ENCODE assay signal across 25 cellular contexts in the genomic region with DNA sequence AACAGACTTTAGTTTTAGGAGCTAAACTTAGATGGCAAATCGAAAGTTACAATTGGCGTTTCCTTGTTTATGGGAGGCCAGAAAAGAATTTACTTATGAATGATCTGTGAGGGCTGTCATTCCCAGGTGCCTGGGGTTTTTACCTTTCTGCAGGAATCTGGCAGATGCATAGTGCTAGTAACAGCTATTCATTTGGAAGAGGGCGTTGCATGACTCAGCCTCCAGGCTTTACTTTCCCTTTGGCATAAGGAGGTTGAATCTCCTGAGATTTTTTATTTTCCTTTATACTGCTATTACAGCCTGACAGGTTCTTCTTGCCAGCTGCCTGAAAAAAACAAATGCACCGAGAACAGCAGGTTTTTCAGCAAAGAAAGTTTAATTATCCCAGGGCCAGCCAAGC. TPM values are rescaled to one million over a fixed set of nuclear protein-coding genes. Genes with fewer than 3 reads are reported as not detected.
DNase-seq lines count a peak whose midpoint lies in the region; ATAC-seq and TF ChIP-seq lines count a peak whose summit lies in the region.
"Had no signal": no experiment of that assay in that cellular context is flagged by ENCODE, and none has a peak within 500 bp of the region (broad histone marks: within the 10 kb centered on the region; RNA-seq: fewer than 3 reads in every experiment).

No MANE protein-coding gene starts in this region.

- intact Hi-C loops in prostate gland (cut with DNase I) = no loop called here

- no peaks in the 10 kb centered on the region for H3K9me3 ChIP-seq in prostate gland

- no peak for ATAC-seq in GM19455 (IDR thresholded peaks at IDR 0.05; ENCODE audit: unreplicated experiment)
- ATAC-seq: activated naive CD8-positive, alpha-beta T cell treated with anti-CD3 and anti-CD28 coated beads, Interleukin-2, amount 50 U/mL, for 24 hours; naive thymus-derived CD8-positive, alpha-beta T cell; stimulated activated naive CD8-positive, alpha-beta T cell treated with anti-CD3 and anti-CD28 coated beads, Interleukin-15, amount 100 ng/mL, for 72 hours had no signal

- no peak overlapping the region for H3K27ac ChIP-seq in prostate gland
- H3K27ac ChIP-seq: 22Rv1, dorsolateral prefrontal cortex, hepatocyte, parathyroid adenoma, RWPE1 had no signal

- no peaks in the 10 kb centered on the region for H3K36me3 ChIP-seq in prostate gland

- TF ChIP-seq CTCF in fibroblast of mammary gland (conservative IDR thresholded peaks at IDR 0.05; ENCODE audit: control insufficient read depth, insufficient read depth, low read depth, low read length) (no peak), prostate gland (IDR thresholded peaks at IDR 0.05) (no peak)

- H3K4me3 ChIP-seq in fibroblast of mammary gland (ENCODE audit: control insufficient read depth, low read depth, low read length) (no peak overlapping the region), prostate gland (no peak overlapping the region)
- H3K4me3 ChIP-seq: dorsolateral prefrontal cortex, hepatocyte had no signal

- H3K27me3 ChIP-seq in prostate gland (replicated peaks; ENCODE audit: insufficient read depth) = no peaks in the 10 kb centered on the region
- H3K27me3 ChIP-seq: hepatocyte had no signal

- DNase-seq in DMS 273 (lab: John Stamatoyannopoulos, UW; ENCODE audit: unreplicated experiment) (peak; percentile 6), DMS 273 treated with DMSO at 0.1 percent for 48 hours (lab: John Stamatoyannopoulos, UW) (no peak), amniotic epithelial cell (ENCODE audit: low read depth) (peak; percentile 6), fibroblast of mammary gland (ENCODE audit: low read depth) (peak; percentile 16), pons (ENCODE audit: low spot score) (peak; percentile 5), NCI-H524 (lab: John Stamatoyannopoulos, UW) (no peak), prostate gland (ENCODE audit: low spot score) (no peak)
- DNase-seq: activated CD4-positive, alpha-beta T cell treated with anti-CD3 and anti-CD28 coated beads for 48 hours; activated naive CD8-positive, alpha-beta T cell treated with anti-CD3 and anti-CD28 coated beads, Interleukin-2, amount 50 U/mL, for 24 hours; dorsolateral prefrontal cortex; H7; mesenchymal stem cell; naive thymus-derived CD8-positive, alpha-beta T cell; NCI-H187; NCI-H345; NK-92 treated with Interleukin-12 subunit alpha and Interleukin-12 subunit beta, amount 100 ng/mL, for 24 hours; stimulated activated CD4-positive, alpha-beta T cell treated with anti-CD3 and anti-CD28 coated beads, Interleukin-2, amount 100 ng/mL, for 24 hours; stimulated activated naive CD8-positive, alpha-beta T cell treated with anti-CD3 and anti-CD28 coated beads, Interleukin-15, amount 100 ng/mL, for 72 hours had no signal

- no peaks in the 10 kb centered on the region for H3K4me1 ChIP-seq in prostate gland (replicated peaks)
- H3K4me1 ChIP-seq: parathyroid adenoma had no signal

- 47% methylated on average over 4 of the region's 4 CpGs for WGBS in prostate gland

- no peak for TF ChIP-seq POLR2A in prostate gland (IDR thresholded peaks at IDR 0.05)

RNA-seq across cellular contexts. Expression of a gene that starts 30.0 kb away (rescaled TPM):
- 1 to 10 TPM; 1.3 to 5.4 TPM for total RNA-seq in prostate gland
- total RNA-seq: G401 had no signal

RNA-seq across cellular contexts. Expression of a gene that starts 36.2 kb away (rescaled TPM):
- 100 to 1,000 TPM; 188 to 343 TPM for total RNA-seq in prostate gland

RNA-seq across cellular contexts. Expression of a gene that starts 38.1 kb away (rescaled TPM):
- total RNA-seq in prostate gland = 100 to 1,000 TPM in 1 of 2 donors, 10 to 100 TPM in 1; 68.2 to 147 TPM
- total RNA-seq: B cell; G401; naive thymus-derived CD8-positive, alpha-beta T cell had no signal

Comparison
In these comparisons a context has a peak if more than half of its experiments do, and no peak if none do; other contexts are left out.
1. DNase-seq: peak in DMS 273 (single experiment), amniotic epithelial cell (single experiment), fibroblast of mammary gland (single experiment) and pons (single experiment); none in DMS 273 treated with DMSO at 0.1 percent for 48 hours (single experiment), NCI-H524 (0 of 2) and prostate gland (single experiment).